In genomic region chr1:84582802-84583587, GRCh38 we compare ENCODE assay signal across 10 cellular contexts.
DNase-seq lines count a peak whose midpoint lies in the region; ATAC-seq and TF ChIP-seq lines count a peak whose summit lies in the region.
"Had no signal": no experiment of that assay in that cellular context is flagged by ENCODE, and none has a peak within 500 bp of the region (broad histone marks: within the 10 kb centered on the region; RNA-seq: fewer than 3 reads in every experiment).

No MANE protein-coding gene starts in this region.

- peak overlapping the region; percentile 43 for H3K4me3 ChIP-seq in OCI-LY3 (ENCODE audit: low read length)
- H3K4me3 ChIP-seq in foreskin fibroblast (ENCODE audit: low read depth in 1 of 2, low read length in 2 of 2) = no peak overlapping the region
- H3K4me3 ChIP-seq: breast epithelium had no signal

- no peaks in the 10 kb centered on the region for H3K79me2 ChIP-seq in OCI-LY3 (ENCODE audit: low read length)

- H3K27ac ChIP-seq in OCI-LY3 (ENCODE audit: low read length) = peak overlapping the region; percentile 88
- H3K27ac ChIP-seq: breast epithelium had no signal

- no peaks in the 10 kb centered on the region for H3K27me3 ChIP-seq in OCI-LY3 (ENCODE audit: low read depth, low read length)
- H3K27me3 ChIP-seq: breast epithelium had no signal

- ATAC-seq in HG02642 (IDR thresholded peaks at IDR 0.05; ENCODE audit: poor library complexity, unreplicated experiment) (peak; percentile 63), GM21447 (IDR thresholded peaks at IDR 0.05; ENCODE audit: unreplicated experiment) (no peak), GM18519 (IDR thresholded peaks at IDR 0.05; ENCODE audit: low FRiP score, unreplicated experiment) (no peak), GM18870 (IDR thresholded peaks at IDR 0.05; ENCODE audit: unreplicated experiment) (no peak), HG03439 (IDR thresholded peaks at IDR 0.05; ENCODE audit: unreplicated experiment) (no peak)

- DNase-seq in D341Med (ENCODE audit: low spot score) = peak; percentile 72
- peak; percentile 26 to 58 for DNase-seq in foreskin fibroblast
- DNase-seq: stimulated activated CD8-positive, alpha-beta memory T cell treated with anti-CD3 and anti-CD28 coated beads, Interleukin-4, amount 100 ng/mL, for 48 hours had no signal

- peaks cover 3% of the 10 kb centered on the region for H3K36me3 ChIP-seq in OCI-LY3 (replicated peaks; ENCODE audit: low read depth, low read length)
- H3K36me3 ChIP-seq: breast epithelium had no signal

- H3K9ac ChIP-seq in OCI-LY3 (ENCODE audit: low read length) = peak overlapping the region; percentile 38

- peak overlapping the region; percentile 28; the same call in 1 of the 2 replicates for H2AFZ ChIP-seq in OCI-LY3 (ENCODE audit: low read depth, low read length)

- peaks cover 26% of the 10 kb centered on the region for H3K4me1 ChIP-seq in OCI-LY3 (ENCODE audit: low read length)
- H3K4me1 ChIP-seq: breast epithelium had no signal

- no peaks in the 10 kb centered on the region for H4K20me1 ChIP-seq in OCI-LY3 (ENCODE audit: insufficient read depth, low read length)

- peak overlapping the region; percentile 65 for H3K4me2 ChIP-seq in OCI-LY3 (ENCODE audit: low read length)

- no peak for TF ChIP-seq CTCF in OCI-LY3 (IDR thresholded peaks at IDR 0.05; ENCODE audit: low read depth, low read length)
- no peak for TF ChIP-seq CTCF in foreskin fibroblast (IDR thresholded peaks at IDR 0.05; ENCODE audit: low read depth, low read length)

- peaks cover 4% of the 10 kb centered on the region; the same call in 1 of the 2 replicates for H3K9me3 ChIP-seq in OCI-LY3 (ENCODE audit: insufficient read depth, low read length)
- H3K9me3 ChIP-seq: breast epithelium had no signal
